Comparison of ENCODE assay signal across 8 cellular contexts in the genomic region with DNA sequence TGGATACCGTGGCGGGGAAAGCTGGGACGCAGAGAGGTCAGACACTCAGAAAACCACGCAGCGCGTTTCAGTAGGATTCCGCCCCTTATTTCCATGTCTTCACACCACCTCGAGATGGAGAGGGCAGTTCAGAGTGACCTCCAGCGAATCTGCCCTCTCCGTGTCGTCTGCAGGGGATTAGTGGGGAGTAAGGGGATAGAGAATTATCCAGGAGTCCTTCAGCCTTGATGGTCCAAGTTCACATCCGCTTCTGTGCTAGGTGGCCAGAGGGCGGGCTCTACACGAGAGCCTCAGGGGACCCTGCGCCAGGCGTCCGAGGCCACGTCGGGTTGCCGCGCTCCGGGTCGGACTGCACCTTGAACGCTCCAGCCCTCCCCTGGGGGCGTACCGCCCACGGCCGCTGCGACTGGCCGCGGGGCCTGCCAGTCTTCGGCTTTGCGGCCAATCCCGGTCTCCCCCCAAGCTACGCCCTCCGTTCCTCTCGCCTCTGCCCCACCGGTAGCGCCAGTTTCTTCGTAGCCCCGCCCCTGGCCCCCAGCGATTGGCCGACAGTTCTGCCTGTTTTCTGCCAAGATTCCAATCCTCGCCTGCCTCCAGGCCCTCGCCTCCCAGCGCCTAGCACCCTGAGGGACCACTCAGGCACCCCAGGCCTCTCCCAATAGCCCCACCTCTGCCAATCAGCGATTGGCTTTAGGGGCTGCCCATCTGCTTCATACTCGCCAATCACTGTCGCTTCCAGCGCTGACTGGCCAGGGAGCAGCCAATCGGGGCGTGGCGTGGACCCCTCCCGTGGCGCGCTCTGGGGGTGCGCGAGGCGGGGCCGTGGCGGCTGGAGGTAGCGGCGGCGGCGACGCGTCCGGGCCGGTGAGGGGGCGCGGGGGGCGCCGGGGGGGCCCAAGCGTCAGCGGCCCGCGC. TPM values are rescaled to one million over a fixed set of nuclear protein-coding genes. Genes with fewer than 3 reads are reported as not detected.
DNase-seq lines count a peak whose midpoint lies in the region; ATAC-seq and TF ChIP-seq lines count a peak whose summit lies in the region.

A gene with protein sequence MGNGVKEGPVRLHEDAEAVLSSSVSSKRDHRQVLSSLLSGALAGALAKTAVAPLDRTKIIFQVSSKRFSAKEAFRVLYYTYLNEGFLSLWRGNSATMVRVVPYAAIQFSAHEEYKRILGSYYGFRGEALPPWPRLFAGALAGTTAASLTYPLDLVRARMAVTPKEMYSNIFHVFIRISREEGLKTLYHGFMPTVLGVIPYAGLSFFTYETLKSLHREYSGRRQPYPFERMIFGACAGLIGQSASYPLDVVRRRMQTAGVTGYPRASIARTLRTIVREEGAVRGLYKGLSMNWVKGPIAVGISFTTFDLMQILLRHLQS (plus strand): TSS at position 812 of the 915 bp plus-strand sequence. CDS start 32,131 bp downstream, outside the sequence.

- peak; percentile 92 to 95 for DNase-seq in NCI-H1930 (lab: John Stamatoyannopoulos, UW)
- peak; percentile 99 for DNase-seq in T-helper 2 cell treated with Interferon-gamma antibody and Interleukin-4, amounts not matched to agents 5 μg/mL and 100 μg/mL, for 36 hours (ENCODE audit: low spot score)
- DNase-seq in ascending aorta (ENCODE audit: low spot score in 2 of 2): peak; percentile 99 to 100
- peak; percentile 99 to 100 (median 99) for DNase-seq in right cardiac atrium
- DNase-seq in pulmonary artery endothelial cell (ENCODE audit: low read depth, low spot score): peak; percentile 99
- peak; percentile 99 to 100 for DNase-seq in vagina (ENCODE audit: extremely low spot score in 2 of 2)

- WGBS in right cardiac atrium: 2% methylated on average over 77 of the region's 77 CpGs

- ATAC-seq in GM18499 (IDR thresholded peaks at IDR 0.05; ENCODE audit: insufficient read depth, unreplicated experiment) (peak; percentile 81), HG02970 (IDR thresholded peaks at IDR 0.05; ENCODE audit: low FRiP score, unreplicated experiment) (peak; percentile 92), right cardiac atrium (peak; percentile 97 to 98)

- H3K36me3 Mint-ChIP-seq in T-helper 2 cell treated with Interferon-gamma antibody and Interleukin-4, amounts not matched to agents 5 μg/mL and 100 μg/mL, for 36 hours (ENCODE audit: low read depth): peaks cover 7% of the 10 kb centered on the region

- intact Hi-C loops in ascending aorta (cut with DNase I): loop anchor here (1.0 to 5.0 kb wide), 4 partner anchors 23 to 129 kb away; a partner anchor contains a TSS
- intact Hi-C loops in right cardiac atrium (cut with DNase I): loop anchor here in 2 of 4 donors (5.0 to 10.0 kb wide), 2 partner anchors 71 to 74 kb away; a partner anchor contains a TSS
- intact Hi-C loops in vagina (cut with DNase I): loop anchor here (5.0 kb wide), 1 partner anchor 74 kb away; a partner anchor contains a TSS

- no peaks in the 10 kb centered on the region for H3K27me3 ChIP-seq in ascending aorta
- H3K27me3 ChIP-seq in right cardiac atrium (ENCODE audit: control insufficient read depth, insufficient read depth): no peaks in the 10 kb centered on the region
- no peaks in the 10 kb centered on the region for H3K27me3 ChIP-seq in vagina

- H3K9me3 ChIP-seq in ascending aorta (no peaks in the 10 kb centered on the region), right cardiac atrium (ENCODE audit: control insufficient read depth, low read length) (no peaks in the 10 kb centered on the region), vagina (no peaks in the 10 kb centered on the region)

- H3K4me3 ChIP-seq in ascending aorta (peak within 1 kb of the TSS; percentile 81 to 95), right cardiac atrium (ENCODE audit: low read length) (peak within 1 kb of the TSS; percentile 59), vagina (peak within 1 kb of the TSS; percentile 86 to 89)

- H3K4me1 ChIP-seq in ascending aorta (peaks cover 0 to 21% of the 10 kb centered on the region in 2 donors), right cardiac atrium (ENCODE audit: control insufficient read depth, insufficient read depth, low read length) (peaks cover 3% of the 10 kb centered on the region), vagina (peaks cover 27% of the 10 kb centered on the region)

- peak within 1 kb of the TSS; percentile 92 for H3K4me3 Mint-ChIP-seq in T-helper 2 cell treated with Interferon-gamma antibody and Interleukin-4, amounts not matched to agents 5 μg/mL and 100 μg/mL, for 36 hours

- no peaks in the 10 kb centered on the region for H3K9me3 Mint-ChIP-seq in T-helper 2 cell treated with Interferon-gamma antibody and Interleukin-4, amounts not matched to agents 5 μg/mL and 100 μg/mL, for 36 hours

- TF ChIP-seq POLR2A in vagina (IDR thresholded peaks at IDR 0.05): peak in 1 of 2 donors; percentile 46

- peak within 1 kb of the TSS; percentile 62 to 78 for H3K27ac ChIP-seq in ascending aorta
- H3K27ac ChIP-seq in right cardiac atrium (ENCODE audit: low read length): peak within 1 kb of the TSS; percentile 95
- H3K27ac ChIP-seq in vagina: peak within 1 kb of the TSS; percentile 81

- no peak for TF ChIP-seq CTCF in ascending aorta (IDR thresholded peaks at IDR 0.05)
- peak in 1 of 3 experiments; percentile 3 for TF ChIP-seq CTCF in vagina (IDR thresholded peaks at IDR 0.05)

- peaks cover 30% of the 10 kb centered on the region for H3K4me1 Mint-ChIP-seq in T-helper 2 cell treated with Interferon-gamma antibody and Interleukin-4, amounts not matched to agents 5 μg/mL and 100 μg/mL, for 36 hours (ENCODE audit: low read depth)

- no peaks in the 10 kb centered on the region for H3K27me3 Mint-ChIP-seq in T-helper 2 cell treated with Interferon-gamma antibody and Interleukin-4, amounts not matched to agents 5 μg/mL and 100 μg/mL, for 36 hours (ENCODE audit: low read depth)

- peak within 1 kb of the TSS; percentile 90 for H3K27ac Mint-ChIP-seq in T-helper 2 cell treated with Interferon-gamma antibody and Interleukin-4, amounts not matched to agents 5 μg/mL and 100 μg/mL, for 36 hours

- H3K36me3 ChIP-seq in ascending aorta (no peaks in the 10 kb centered on the region), vagina (no peaks in the 10 kb centered on the region)

RNA-seq across cellular contexts. Expression of the gene that starts here (rescaled TPM):
- total RNA-seq in ascending aorta (8.9 TPM), right cardiac atrium (10 to 100 TPM; 13.4 to 18.7 (median 13.7) TPM), pulmonary artery endothelial cell (3.7 and 4.1 TPM in 2 replicates), vagina (6.6 TPM)
- 15.7 TPM for polyA plus RNA-seq in right cardiac atrium

Comparison
In these comparisons a context has a peak if more than half of its experiments do, and no peak if none do; other contexts are left out.
1. Peak in every context shown above with its lines: DNase-seq, ATAC-seq, H3K4me3 ChIP-seq and H3K27ac ChIP-seq.